ENCODE assay signal across 9 cellular contexts in genomic region chr3:15556512-15556911, GRCh38. TPM values are rescaled to one million over a fixed set of nuclear protein-coding genes. Genes with fewer than 3 reads are reported as not detected.
A peak's percentile ranks its signal among the peaks of the same experiment; 100 is the strongest.
DNase-seq lines count a peak whose midpoint lies in the region; ATAC-seq, FAIRE-seq and TF ChIP-seq lines count a peak whose summit lies in the region.
"Had no signal": no experiment of that assay in that cellular context is flagged by ENCODE, and none has a peak within 500 bp of the region (broad histone marks: within the 10 kb centered on the region; RNA-seq: fewer than 3 reads in every experiment).

No MANE protein-coding gene starts in this region.

- CTCF ChIA-PET in RWPE1 (lab: Yijun Ruan, JAX), result interaction anchor here (0.6 to 0.8 kb wide), 3 partner anchors 54 to 289 kb away, joined by 3 read pairs; no protein-coding TSS in a partner anchor

- H3K4me1 ChIP-seq in gastroesophageal sphincter (peaks cover 0 to 9% (median 0%) of the 10 kb centered on the region in 3 donors), vagina (no peaks in the 10 kb centered on the region)

- DNase-seq in GM12891 (ENCODE audit: insufficient read length, low spot score), result peak; percentile 5
- DNase-seq in amniotic stem cell (lab: John Stamatoyannopoulos, UW), result no peak
- DNase-seq in RWPE1 (ENCODE audit: low spot score), result no peak
- no peak for DNase-seq in NCI-H2107 (lab: John Stamatoyannopoulos, UW)
- no peak for DNase-seq in vagina (ENCODE audit: extremely low spot score in 2 of 2)

- 60 to 89% methylated on average over 1 to 2 of the region's 2 CpGs for WGBS in gastroesophageal sphincter (ENCODE audit: low coverage in 1 of 2), 2 donors

- H3K9me3 ChIP-seq in gastroesophageal sphincter, result no peaks in the 10 kb centered on the region
- H3K9me3 ChIP-seq in vagina, result no peaks in the 10 kb centered on the region

- FAIRE-seq in GM12891 (lab: Jason Lieb, UNC), result peak; percentile 33

- H3K4me3 ChIP-seq in gastroesophageal sphincter (no peak overlapping the region), vagina (no peak overlapping the region)

- intact Hi-C loops in vagina (cut with DNase I), result loop anchor here (10.0 kb wide), 1 partner anchor 112 kb away; no protein-coding TSS in a partner anchor

- no peak for TF ChIP-seq CTCF in gastroesophageal sphincter (IDR thresholded peaks at IDR 0.05)
- TF ChIP-seq CTCF in RWPE1 (conservative IDR thresholded peaks at IDR 0.05; ENCODE audit: low read depth), result no peak
- TF ChIP-seq CTCF in vagina (IDR thresholded peaks at IDR 0.05), result no peak

- H3K27ac ChIP-seq in gastroesophageal sphincter (no peak overlapping the region), RWPE1 (no peak overlapping the region), vagina (no peak overlapping the region)
- H3K27ac ChIP-seq: epithelial cell of prostate had no signal

- no peaks in the 10 kb centered on the region for H3K27me3 ChIP-seq in gastroesophageal sphincter
- H3K27me3 ChIP-seq in vagina, result no peaks in the 10 kb centered on the region

- H3K36me3 ChIP-seq in gastroesophageal sphincter (peaks cover 0 to 55% of the 10 kb centered on the region in 2 donors), vagina (peaks cover 0 to 14% of the 10 kb centered on the region in 2 donors)

- TF ChIP-seq POLR2A in GM12891 (IDR thresholded peaks at IDR 0.05; ENCODE audit: low read depth, low read length), result no peak
- TF ChIP-seq POLR2A in gastroesophageal sphincter (IDR thresholded peaks at IDR 0.05), result no peak
- no peak for TF ChIP-seq POLR2A in vagina (IDR thresholded peaks at IDR 0.05)

- TF ChIP-seq EP300 in gastroesophageal sphincter (IDR thresholded peaks at IDR 0.05), result no peak

- POLR2A ChIA-PET in RWPE1 (lab: Yijun Ruan, JAX; ENCODE audit: low non-redundant PET), result no interaction called here

- ATAC-seq in GM21360 (IDR thresholded peaks at IDR 0.05; ENCODE audit: unreplicated experiment) (peak; percentile 92), HG03439 (IDR thresholded peaks at IDR 0.05; ENCODE audit: unreplicated experiment) (peak; percentile 78), gastroesophageal sphincter (peak; percentile 34)

TF ChIP-seq in GM12891, 5 proteins besides CTCF, POLR2A, EP300 and RAD21:
- TF ChIP-seq POU2F2 (IDR thresholded peaks at IDR 0.05; ENCODE audit: low read depth, low read length) (no peak), SPI1 (IDR thresholded peaks at IDR 0.05; ENCODE audit: low read depth, low read length) (peak; percentile 88)

RNA-seq across cellular contexts. Expression of gene COLQ, which starts 35.0 kb away (rescaled TPM):
- polyA plus RNA-seq in GM12891 (2012; ENCODE audit: low read depth, missing spikeins), result 0.81 TPM
- 1 to 10 TPM in 3 of 4 donors, under 1 TPM in 1; 0.57 to 2.7 (median 1.8) TPM for total RNA-seq in gastroesophageal sphincter
- total RNA-seq in vagina, result 12.8 TPM

RNA-seq across cellular contexts. Expression of gene HACL1, which starts 44.9 kb away (rescaled TPM):
- 21.2 TPM for polyA plus RNA-seq in GM12891 (2012; ENCODE audit: low read depth, missing spikeins)
- total RNA-seq in gastroesophageal sphincter (10 to 100 TPM; 17.0 to 37.0 (median 20.4) TPM), vagina (8.1 TPM)

RNA-seq across cellular contexts. Expression of gene BTD, which starts 45.0 kb away (rescaled TPM):
- 4.8 TPM for polyA plus RNA-seq in GM12891 (2012; ENCODE audit: low read depth, missing spikeins)
- total RNA-seq in gastroesophageal sphincter, result 10 to 100 TPM; 20.5 to 53.9 (median 44.6) TPM
- total RNA-seq in vagina, result 10.6 TPM

Comparison
In these comparisons a context has a peak if more than half of its experiments do, and no peak if none do; other contexts are left out.
1. ATAC-seq: peak in every context shown above with its lines; median percentile 92 in GM21360; 78 in HG03439; 34 in gastroesophageal sphincter.